Comparison of ENCODE assay signal across 13 cellular contexts in genomic region chr20:21053002-21053762, GRCh38. TPM values are rescaled to one million over a fixed set of nuclear protein-coding genes. Genes with fewer than 3 reads are reported as not detected.
DNase-seq lines count a peak whose midpoint lies in the region; ATAC-seq, FAIRE-seq and TF ChIP-seq lines count a peak whose summit lies in the region.
"Had no signal": no experiment of that assay in that cellular context is flagged by ENCODE, and none has a peak within 500 bp of the region (broad histone marks: within the 10 kb centered on the region; RNA-seq: fewer than 3 reads in every experiment).

No MANE protein-coding gene starts in this region.

- H3K4me3 ChIP-seq in HepG2 (replicated peaks in 1 of 3; ENCODE audit: insufficient read depth in 1 of 3, low read depth in 2 of 3, low read length in 3 of 3) (peak overlapping the region; percentile 5 to 51 (median 31); a peak in 4 of 6 replicates), right lobe of liver (no peak overlapping the region)
- H3K4me3 ChIP-seq: vagina had no signal

- FAIRE-seq in HepG2 (lab: Jason Lieb, UNC) = peak; percentile 96
- FAIRE-seq: keratinocyte had no signal

- H3K27ac Mint-ChIP-seq in glutamatergic neuron (ENCODE audit: unreplicated experiment) (no peak overlapping the region), type B pancreatic cell (peak overlapping the region; percentile 38)
- H3K27ac Mint-ChIP-seq: activated CD4-positive, alpha-beta memory T cell treated with anti-CD3 and anti-CD28 coated beads, Interleukin-2, amount 10 ng/mL, durations not matched to agents 7 days and 5 days had no signal

- TF ChIP-seq POLR2A in HepG2 (IDR thresholded peaks at IDR 0.05; ENCODE audit: insufficient read depth in 1 of 2, low read depth in 2 of 2, low read length in 2 of 2) = no peak
- no peak for TF ChIP-seq POLR2A in right lobe of liver (IDR thresholded peaks at IDR 0.05)

- TF ChIP-seq EP300 in HepG2 (IDR thresholded peaks at IDR 0.05; ENCODE audit: low read depth in 2 of 2, low read length in 2 of 2) (peak; percentile 23 to 89; a peak in 2 of 4 replicates), HepG2 (CRISPR knock-in tag; IDR thresholded peaks at IDR 0.05; ENCODE audit: borderline replicate concordance) (peak; percentile 74; the same call in 1 of the 2 replicates)

- H3K27me3 Mint-ChIP-seq in glutamatergic neuron (ENCODE audit: unreplicated experiment) (no peaks in the 10 kb centered on the region), type B pancreatic cell (peaks cover 18% of the 10 kb centered on the region)

- 8% methylated on average over 10 of the region's 10 CpGs for WGBS in HepG2 (ENCODE audit: low lambda C conversion rate)
- 12% methylated on average over 10 of the region's 10 CpGs for WGBS in right lobe of liver (ENCODE audit: insufficient coverage, low coverage, low lambda C conversion rate, missing lambda C conversion rate)

- peak overlapping the region; percentile 41 for H3K9ac ChIP-seq in HepG2 (ENCODE audit: insufficient read depth, low read depth, low read length)

- peak overlapping the region; percentile 85 for H3K4me2 ChIP-seq in HepG2 (ENCODE audit: low read depth, low read length)

- no peaks in the 10 kb centered on the region for H3K9me3 Mint-ChIP-seq in glutamatergic neuron (ENCODE audit: unreplicated experiment)
- H3K9me3 Mint-ChIP-seq in type B pancreatic cell = peaks cover 11% of the 10 kb centered on the region
- H3K9me3 Mint-ChIP-seq: activated CD4-positive, alpha-beta memory T cell treated with anti-CD3 and anti-CD28 coated beads, Interleukin-2, amount 10 ng/mL, durations not matched to agents 7 days and 5 days had no signal

- peak; percentile 90 for ATAC-seq in HepG2
- ATAC-seq in right lobe of liver = no peak
- ATAC-seq in GM21717 (IDR thresholded peaks at IDR 0.05; ENCODE audit: unreplicated experiment) = no peak
- no peak for ATAC-seq in HG03045 (IDR thresholded peaks at IDR 0.05; ENCODE audit: unreplicated experiment)

- H3K36me3 Mint-ChIP-seq in glutamatergic neuron (ENCODE audit: unreplicated experiment) = no peaks in the 10 kb centered on the region
- H3K36me3 Mint-ChIP-seq in type B pancreatic cell = no peaks in the 10 kb centered on the region

- CTCF ChIA-PET in HepG2 (lab: Yijun Ruan, JAX; ENCODE audit: low intra/inter-chr PET ratio, low total read pairs) = no interaction called here

- H3K27ac ChIP-seq in HepG2 (ENCODE audit: extremely low read length, insufficient read depth, low read length) (peak overlapping the region; percentile 61), right lobe of liver (no peak overlapping the region)
- H3K27ac ChIP-seq: vagina had no signal

- H3K79me2 ChIP-seq in HepG2 (ENCODE audit: insufficient read depth, low read length) = no peaks in the 10 kb centered on the region

- TF ChIP-seq CTCF in HepG2 (CRISPR knock-in tag; IDR thresholded peaks at IDR 0.05) (peak; percentile 86), right lobe of liver (IDR thresholded peaks at IDR 0.05) (no peak), glutamatergic neuron (IDR thresholded peaks at IDR 0.05; ENCODE audit: partially characterized antibody, unreplicated experiment) (no peak), type B pancreatic cell (conservative IDR thresholded peaks at IDR 0.05) (no peak)

- intact Hi-C loops in HepG2 (cut with micrococcal nuclease; ENCODE audit: unreplicated experiment) (loop anchor here (1.0 to 2.0 kb wide), 4 partner anchors 72 to 188 kb away; no protein-coding TSS in a partner anchor), right lobe of liver (cut with DNase I) (no loop called here)

- TF ChIP-seq RAD21 in HepG2 (CRISPR knock-in tag; IDR thresholded peaks at IDR 0.05) = peak; percentile 43; the same call in 1 of the 2 replicates

- POLR2A ChIA-PET in HepG2 (lab: Yijun Ruan, JAX) = interaction anchor here (1.0 to 1.4 kb wide), 2 partner anchors 72 to 73 kb away, joined by 3 to 4 read pairs; partner anchors contain the start of gene KIZ

- H3K4me1 ChIP-seq in HepG2 (ENCODE audit: insufficient read depth, low read length) = peaks cover 52% of the 10 kb centered on the region
- no peaks in the 10 kb centered on the region for H3K4me1 ChIP-seq in right lobe of liver
- H3K4me1 ChIP-seq: vagina had no signal

- H3K9me3 ChIP-seq in HepG2 (ENCODE audit: low read length) (no peaks in the 10 kb centered on the region), right lobe of liver (no peaks in the 10 kb centered on the region)
- H3K9me3 ChIP-seq: vagina had no signal

- BruUV-seq in HepG2 (replicated peaks; lab: Mats Ljungman, UMichigan) = no TSS peak

- in situ Hi-C loops in HepG2 (cut with HindIII; ENCODE audit: extremely low pct_ligation_motif_present, low pct_unique_long_range_greater_than_20kb) = loop anchor here (5.0 to 10.0 kb wide), 2 partner anchors 74 to 452 kb away; partner anchors contain the start of gene KIZ

- H3K27me3 ChIP-seq in HepG2 (ENCODE audit: control insufficient read depth in 1 of 2, insufficient read depth in 2 of 2, low read length in 2 of 2) = no peaks in the 10 kb centered on the region
- no peaks in the 10 kb centered on the region for H3K27me3 ChIP-seq in right lobe of liver
- H3K27me3 ChIP-seq: vagina had no signal

- H3K4me3 Mint-ChIP-seq in glutamatergic neuron (ENCODE audit: unreplicated experiment) (peak overlapping the region; percentile 18), type B pancreatic cell (no peak overlapping the region)
- H3K4me3 Mint-ChIP-seq: activated CD4-positive, alpha-beta memory T cell treated with anti-CD3 and anti-CD28 coated beads, Interleukin-2, amount 10 ng/mL, durations not matched to agents 7 days and 5 days had no signal

- H3K36me3 ChIP-seq in HepG2 (replicated peaks in 1 of 2; ENCODE audit: control insufficient read depth in 1 of 2, insufficient read depth in 2 of 2, low read length in 2 of 2) (no peaks in the 10 kb centered on the region), right lobe of liver (no peaks in the 10 kb centered on the region)
- H3K36me3 ChIP-seq: vagina had no signal

- peaks cover 18% of the 10 kb centered on the region for H3K4me1 Mint-ChIP-seq in glutamatergic neuron (ENCODE audit: low read depth, unreplicated experiment)
- H3K4me1 Mint-ChIP-seq in type B pancreatic cell (ENCODE audit: unreplicated experiment) = peaks cover 11% of the 10 kb centered on the region
- H3K4me1 Mint-ChIP-seq: activated CD4-positive, alpha-beta memory T cell treated with anti-CD3 and anti-CD28 coated beads, Interleukin-2, amount 10 ng/mL, durations not matched to agents 7 days and 5 days had no signal

- H4K20me1 ChIP-seq in HepG2 (ENCODE audit: insufficient read depth, low read length) = no peaks in the 10 kb centered on the region

- DNase-seq in HepG2 (ENCODE audit: low spot score) = peak; percentile 97
- no peak for DNase-seq in right lobe of liver
- peak; percentile 39 for DNase-seq in NCI-H748 treated with DMSO at 0.1 percent for 48 hours (lab: John Stamatoyannopoulos, UW)
- DNase-seq in glutamatergic neuron = no peak
- no peak for DNase-seq in type B pancreatic cell (ENCODE audit: extremely low spot score, unreplicated experiment)
- DNase-seq in activated CD8-positive, alpha-beta memory T cell treated with anti-CD3 and anti-CD28 coated beads, Interleukin-2, amount 50 U/mL, for 4 hours = no peak
- DNase-seq: activated CD4-positive, alpha-beta memory T cell treated with anti-CD3 and anti-CD28 coated beads, Interleukin-2, amount 10 ng/mL, durations not matched to agents 7 days and 5 days; activated naive CD4-positive, alpha-beta T cell; stimulated activated CD8-positive, alpha-beta memory T cell treated with anti-CD3 and anti-CD28 coated beads, Interleukin-4, amount 100 ng/mL, for 48 hours had no signal

- peak overlapping the region; percentile 86 for H2AFZ ChIP-seq in HepG2 (ENCODE audit: low read length)

TF ChIP-seq in HepG2, 621 proteins besides CTCF, POLR2A, EP300 and RAD21 (continues in another document):
- no peak for TF ChIP-seq ZFP36 (IDR thresholded peaks at IDR 0.05; ENCODE audit: borderline replicate concordance, low read depth, low read length, partially characterized antibody)
- no peak for TF ChIP-seq ZNF749 (CRISPR knock-in tag; IDR thresholded peaks at IDR 0.05; ENCODE audit: borderline replicate concordance)
- no peak for TF ChIP-seq CENPT (CRISPR knock-in tag; IDR thresholded peaks at IDR 0.05; ENCODE audit: low read depth)

RNA-seq across cellular contexts. Expression of gene LINC00237, which starts 53.0 kb away (rescaled TPM):
- not detected in 2 replicates for total RNA-seq in HepG2 (2016; rRNA removed; fragmentation: Illumina TruSeq; extraction: Trizol)
- total RNA-seq in HepG2 (2016; cell fraction: cytosol; rRNA removed; fragmentation: Illumina TruSeq; extraction: Trizol; ENCODE audit: low read depth) = not detected in 2 replicates
- not detected in 2 replicates for total RNA-seq in HepG2 (2016; cell fraction: insoluble cytoplasmic fraction; rRNA removed; fragmentation: Illumina TruSeq; extraction: Trizol)
- not detected in 2 replicates for total RNA-seq in HepG2 (2016; cell fraction: membrane; rRNA removed; fragmentation: Illumina TruSeq; extraction: Trizol)
- not detected in 2 replicates for total RNA-seq in HepG2 (2016; cell fraction: nucleus; rRNA removed; fragmentation: Illumina TruSeq; extraction: Trizol)
- not detected in 2 replicates for polyA plus RNA-seq in HepG2 (2011; rRNA removed)
- polyA plus RNA-seq in HepG2 (2011; cell fraction: cytosol; rRNA removed) = not detected in 2 replicates
- polyA plus RNA-seq in HepG2 (2011; cell fraction: nucleus; rRNA removed) = not detected in 2 replicates
- polyA plus RNA-seq in HepG2 (2012) = not detected in 2 replicates
- polyA plus RNA-seq in HepG2 (2016; cell fraction: cytosol; fragmentation: Illumina TruSeq; extraction: Trizol; ENCODE audit: low read depth) = not detected in 2 replicates
- polyA plus RNA-seq in HepG2 (2016; cell fraction: insoluble cytoplasmic fraction; fragmentation: Illumina TruSeq; extraction: Trizol; ENCODE audit: low read depth) = not detected in 2 replicates
- polyA plus RNA-seq in HepG2 (2016; cell fraction: membrane; fragmentation: Illumina TruSeq; extraction: Trizol; ENCODE audit: low read depth) = not detected in 2 replicates
- polyA plus RNA-seq in HepG2 (2016; cell fraction: nucleus; fragmentation: Illumina TruSeq; extraction: Trizol; ENCODE audit: insufficient read depth, low read depth) = not detected in 2 replicates
- polyA minus RNA-seq in HepG2 (2011; rRNA and poly(A)+ RNA removed; ENCODE audit: low replicate concordance) = not detected in 2 replicates
- not detected in 2 replicates for polyA minus RNA-seq in HepG2 (2011; cell fraction: cytosol; rRNA and poly(A)+ RNA removed)
- polyA minus RNA-seq in HepG2 (2011; cell fraction: nucleus; rRNA and poly(A)+ RNA removed) = not detected in 2 replicates
- not detected for total RNA-seq in right lobe of liver
- total RNA-seq in glutamatergic neuron (ENCODE audit: unreplicated experiment) = not detected
- total RNA-seq in type B pancreatic cell (ENCODE audit: low replicate concordance) = not detected in 2 replicates
- total RNA-seq: activated CD4-positive, alpha-beta memory T cell treated with anti-CD3 and anti-CD28 coated beads, Interleukin-2, amount 10 ng/mL, durations not matched to agents 7 days and 5 days; vagina had no signal
- polyA plus RNA-seq: keratinocyte had no signal

Comparison
In these comparisons a context has a peak if more than half of its experiments do, and no peak if none do; other contexts are left out.
1. DNase-seq: peak in HepG2 (single experiment) and NCI-H748 treated with DMSO at 0.1 percent for 48 hours (single experiment); none in right lobe of liver (0 of 3), glutamatergic neuron (single experiment), type B pancreatic cell (single experiment) and activated CD8-positive, alpha-beta memory T cell treated with anti-CD3 and anti-CD28 coated beads, Interleukin-2, amount 50 U/mL, for 4 hours (single experiment).
2. H3K4me3 ChIP-seq: peak in HepG2 (3 of 3); none in right lobe of liver (0 of 3).